ENCODE assay signal across 21 cellular contexts in genomic region chr5:66273131-66273530, GRCh38.
DNase-seq lines count a peak whose midpoint lies in the region; ATAC-seq and TF ChIP-seq lines count a peak whose summit lies in the region.
"Had no signal": no experiment of that assay in that cellular context is flagged by ENCODE, and none has a peak within 500 bp of the region (broad histone marks: within the 10 kb centered on the region; RNA-seq: fewer than 3 reads in every experiment).

No MANE protein-coding gene starts in this region.

- no peaks in the 10 kb centered on the region for H3K4me1 ChIP-seq in tibial nerve
- H3K4me1 ChIP-seq: A549, BE2C had no signal

- no peak for ATAC-seq in GM18858 (IDR thresholded peaks at IDR 0.05; ENCODE audit: unreplicated experiment)
- ATAC-seq: A549 had no signal

- H3F3A ChIP-seq in neural cell (ENCODE audit: insufficient read depth, low read length, poor library complexity, severe bottlenecking), result no peaks in the 10 kb centered on the region

- WGBS in tibial nerve, 2 donors, result 61 to 63% methylated on average over 4 of the region's 4 CpGs

- TF ChIP-seq CTCF in neural cell (IDR thresholded peaks at IDR 0.05; ENCODE audit: poor library complexity, severe bottlenecking), result no peak
- TF ChIP-seq CTCF in tibial nerve (IDR thresholded peaks at IDR 0.05), result no peak

- no peaks in the 10 kb centered on the region for H4K20me1 ChIP-seq in neural cell (ENCODE audit: insufficient read depth)
- H4K20me1 ChIP-seq: BLaER1 treated with 17β-estradiol and CSF1 and Interleukin-3, amounts not matched to agents 10 nM and 100 nM had no signal

- H3K36me3 ChIP-seq in neural cell (ENCODE audit: insufficient read depth, low read length) (no peaks in the 10 kb centered on the region), tibial nerve (no peaks in the 10 kb centered on the region)
- H3K36me3 ChIP-seq: BE2C; BLaER1 treated with 17β-estradiol and CSF1 and Interleukin-3, amounts not matched to agents 10 nM and 100 nM had no signal

- H3K9me2 ChIP-seq in neural cell (ENCODE audit: insufficient read depth, low read length), result no peaks in the 10 kb centered on the region

- H3K79me2 ChIP-seq in neural cell (replicated peaks; ENCODE audit: insufficient read depth, low read length), result no peaks in the 10 kb centered on the region

- no peak for TF ChIP-seq EP300 in neural cell (conservative IDR thresholded peaks at IDR 0.05; ENCODE audit: poor library complexity, severe bottlenecking)
- TF ChIP-seq EP300 in tibial nerve (IDR thresholded peaks at IDR 0.05), result no peak

- H3K4me3 ChIP-seq in neural cell (ENCODE audit: low read length) (peak overlapping the region; percentile 26), tibial nerve (no peak overlapping the region)
- H3K4me3 ChIP-seq: A549; BLaER1 treated with 17β-estradiol and CSF1 and Interleukin-3, amounts not matched to agents 10 nM and 100 nM had no signal

- H3K9ac ChIP-seq in neural cell (ENCODE audit: low read length), result no peak overlapping the region
- H3K9ac ChIP-seq: BLaER1 treated with 17β-estradiol and CSF1 and Interleukin-3, amounts not matched to agents 10 nM and 100 nM had no signal

- H3K27me3 ChIP-seq in neural cell (ENCODE audit: insufficient read depth, low read depth, low read length) (no peaks in the 10 kb centered on the region), tibial nerve (no peaks in the 10 kb centered on the region)
- H3K27me3 ChIP-seq: BE2C; BLaER1 treated with 17β-estradiol and CSF1 and Interleukin-3, amounts not matched to agents 10 nM and 100 nM had no signal

- no peak for TF ChIP-seq POLR2A in tibial nerve (IDR thresholded peaks at IDR 0.05)

- no peaks in the 10 kb centered on the region for H3K9me3 ChIP-seq in neural cell (ENCODE audit: low read length)
- no peaks in the 10 kb centered on the region for H3K9me3 ChIP-seq in tibial nerve
- H3K9me3 ChIP-seq: A549, BE2C had no signal

- DNase-seq in NCI-H2227 (lab: John Stamatoyannopoulos, UW; ENCODE audit: unreplicated experiment) (peak; percentile 2), astrocyte of the hippocampus (ENCODE audit: low read depth, low spot score) (peak; percentile 29), retina (peak; percentile 18), tibial nerve (ENCODE audit: low spot score in 2 of 2) (no peak), GM03348 (ENCODE audit: low spot score) (no peak)
- DNase-seq: 8988T; ACHN; AML-193; BE2C; CD4-positive, alpha-beta T cell; CD8-positive, alpha-beta memory T cell; DMS 273 treated with DMSO at 0.1 percent for 48 hours; DMS79; EL; GDM1; H7; HCEC 1CT had no signal

- no peak for TF ChIP-seq RAD21 in neural cell (conservative IDR thresholded peaks at IDR 0.05)

- H3K27ac ChIP-seq in neural cell (ENCODE audit: low read length) (no peak overlapping the region), tibial nerve (no peak overlapping the region)
- H3K27ac ChIP-seq: A549; BLaER1 treated with 17β-estradiol and CSF1 and Interleukin-3, amounts not matched to agents 10 nM and 100 nM had no signal

- H3K4me2 ChIP-seq in neural cell (ENCODE audit: low read length), result no peak overlapping the region
- H3K4me2 ChIP-seq: A549; BLaER1 treated with 17β-estradiol and CSF1 and Interleukin-3, amounts not matched to agents 10 nM and 100 nM had no signal

- H2AFZ ChIP-seq in neural cell (ENCODE audit: low read depth, low read length), result peak overlapping the region; percentile 14

TF ChIP-seq in neural cell, 6 proteins besides CTCF, POLR2A, EP300 and RAD21:
- TF ChIP-seq TAF1 (IDR thresholded peaks at IDR 0.05; ENCODE audit: low read depth) (no peak), EZH2 (IDR thresholded peaks at IDR 0.05; ENCODE audit: borderline replicate concordance, insufficient read depth, low read length, poor library complexity, severe bottlenecking) (no peak), REST (IDR thresholded peaks at IDR 0.05; ENCODE audit: borderline replicate concordance) (no peak), SMC3 (conservative IDR thresholded peaks at IDR 0.05; ENCODE audit: poor library complexity) (no peak), POLR2AphosphoS5 (IDR thresholded peaks at IDR 0.05) (no peak), MXI1 (conservative IDR thresholded peaks at IDR 0.05; ENCODE audit: poor library complexity, severe bottlenecking) (no peak)

Comparison
In these comparisons a context has a peak if more than half of its experiments do, and no peak if none do; other contexts are left out.
1. DNase-seq: peak in NCI-H2227 (single experiment), astrocyte of the hippocampus (single experiment) and retina (single experiment); none in tibial nerve (0 of 2) and GM03348 (single experiment).